8 cellular contexts compared by ENCODE assay signal in the genomic region with DNA sequence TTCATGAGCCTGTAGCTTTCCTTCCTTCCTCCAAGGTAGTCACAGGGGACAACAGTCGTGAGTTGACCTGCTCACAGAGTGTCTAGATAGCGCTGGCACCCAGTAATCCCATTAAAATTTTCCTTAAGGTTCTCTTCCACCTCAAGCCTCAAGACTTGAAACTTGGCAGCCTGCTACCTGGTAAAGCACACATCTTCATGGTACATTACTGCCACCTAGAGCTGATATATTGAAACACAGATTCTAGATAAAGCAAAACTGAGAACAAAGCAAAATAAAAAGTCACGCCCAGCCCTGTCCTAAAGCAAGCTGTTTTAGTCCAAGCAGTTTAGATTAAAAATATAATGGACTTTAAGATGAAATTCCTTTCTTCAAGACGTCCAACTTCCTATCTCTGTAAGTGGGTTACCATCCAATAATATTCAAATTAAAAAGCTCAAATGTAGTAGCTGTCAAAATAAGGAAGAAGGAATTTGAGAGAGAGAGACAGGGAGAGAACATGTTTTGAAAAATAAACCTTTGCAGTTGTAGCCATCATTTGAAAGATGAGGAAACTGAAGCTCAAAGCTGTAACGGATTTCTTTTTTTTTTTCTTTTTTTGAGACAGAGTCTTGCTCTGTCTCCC. TPM values are rescaled to one million over a fixed set of nuclear protein-coding genes. Genes with fewer than 3 reads are reported as not detected.
A peak's percentile ranks its signal among the peaks of the same experiment; 100 is the strongest.
DNase-seq lines count a peak whose midpoint lies in the region; ATAC-seq, FAIRE-seq and TF ChIP-seq lines count a peak whose summit lies in the region.

No MANE protein-coding gene starts in this region.

- RAD21 ChIA-PET in GM12878 (lab: Charles Lee; ENCODE audit: unreplicated experiment), result interaction anchor here (0.6 to 4.8 kb wide), 46 partner anchors 8 to 1554 kb away, joined by 3 to 67 read pairs (median 5); partner anchors contain the start of genes CD83, GFOD1, MCUR1 and SIRT5

- CTCF ChIA-PET in GM12878 (lab: Yijun Ruan, JAX), result interaction anchor here (0.6 to 8.1 kb wide), 75 partner anchors 9 to 1614 kb away, joined by 3 to 194 read pairs (median 4); partner anchors contain the start of genes CD83, NOL7 and RNF182

- H3K27me3 ChIP-seq in GM12878 (replicated peaks in 1 of 2; ENCODE audit: control insufficient read depth in 2 of 2, insufficient read depth in 2 of 2, low read length in 1 of 2) (peaks cover 0 to 6% of the 10 kb centered on the region in 2 experiments; a peak in 2 of 4 replicates), smooth muscle cell (ENCODE audit: low read depth) (no peaks in the 10 kb centered on the region)

- no peaks in the 10 kb centered on the region for H3K79me2 ChIP-seq in GM12878 (ENCODE audit: control insufficient read depth, insufficient read depth, low read length)
- no peaks in the 10 kb centered on the region for H3K79me2 ChIP-seq in smooth muscle cell (ENCODE audit: low read depth)

- H3K9me3 ChIP-seq in GM12878 (replicated peaks; ENCODE audit: control insufficient read depth, insufficient read depth, low read length) (peaks cover 6% of the 10 kb centered on the region; the same call in 2 of the 3 replicates), smooth muscle cell (replicated peaks; ENCODE audit: low read depth) (no peaks in the 10 kb centered on the region)

- H4K20me1 ChIP-seq in GM12878 (ENCODE audit: control insufficient read depth, insufficient read depth), result no peaks in the 10 kb centered on the region
- H4K20me1 ChIP-seq in smooth muscle cell (ENCODE audit: low read depth), result no peaks in the 10 kb centered on the region

- TF ChIP-seq RAD21 in GM12878 (IDR thresholded peaks at IDR 0.05; ENCODE audit: insufficient read depth, low read depth, low read length), result peak; percentile 86

- H3K4me2 ChIP-seq in GM12878 (ENCODE audit: control insufficient read depth, insufficient read depth) (peak overlapping the region; percentile 9; the same call in 1 of the 2 replicates), smooth muscle cell (no peak overlapping the region)

- POLR2A ChIA-PET in GM12878 (lab: Charles Lee), result interaction anchor here (0.7 to 1.9 kb wide), 6 partner anchors 21 to 78 kb away, joined by 3 to 5 read pairs (median 3); no protein-coding TSS in a partner anchor

- no peaks in the 10 kb centered on the region for H3K36me3 ChIP-seq in GM12878 (ENCODE audit: control insufficient read depth in 2 of 2, insufficient read depth in 2 of 2, low read length in 1 of 2)
- H3K36me3 ChIP-seq in smooth muscle cell (ENCODE audit: low read depth), result no peaks in the 10 kb centered on the region

- no peak for TF ChIP-seq EP300 in GM12878 (IDR thresholded peaks at IDR 0.05; ENCODE audit: borderline replicate concordance in 1 of 2, control insufficient read depth in 1 of 2, low read depth in 2 of 2, low read length in 2 of 2)

- no peak overlapping the region for H3K27ac ChIP-seq in GM12878 (ENCODE audit: control insufficient read depth, insufficient read depth)
- peak overlapping the region; percentile 38 for H3K27ac ChIP-seq in smooth muscle cell (ENCODE audit: low read depth)

- peak; percentile 71 for ATAC-seq in HG03565 (IDR thresholded peaks at IDR 0.05; ENCODE audit: unreplicated experiment)
- peak; percentile 87 for ATAC-seq in GM12878
- no peak for ATAC-seq in GM18502 (IDR thresholded peaks at IDR 0.05; ENCODE audit: poor library complexity, unreplicated experiment)

- H2AFZ ChIP-seq in GM12878 (ENCODE audit: control insufficient read depth, low read depth, low read length), result peak overlapping the region; percentile 65
- H2AFZ ChIP-seq in smooth muscle cell (ENCODE audit: low read depth), result no peak overlapping the region

- in situ Hi-C loops in GM12878 (cut with MboI), result loop anchor here (5.0 kb wide), 1 partner anchor 160 kb away; no protein-coding TSS in a partner anchor

- no peak for TF ChIP-seq POLR2A in GM12878 (IDR thresholded peaks at IDR 0.05; ENCODE audit: low read depth, low read length)

- SMC1A ChIA-PET in GM12878 (lab: Charles Lee; ENCODE audit: uncharacterized antibody, unreplicated experiment), result interaction anchor here (0.6 to 7.4 kb wide), 51 partner anchors 11 to 948 kb away, joined by 3 to 87 read pairs (median 4); no protein-coding TSS in a partner anchor

- peak; percentile 81 for FAIRE-seq in GM12878 (lab: Jason Lieb, UNC)

- WGBS in GM12878 (ENCODE audit: insufficient coverage, insufficient replicate concordance, low lambda C conversion rate, missing lambda C conversion rate), result 1% methylated on average over 5 of the region's 5 CpGs
- 21% methylated on average over 5 of the region's 5 CpGs for WGBS in smooth muscle cell (ENCODE audit: low lambda C conversion rate)

- DNase-seq in A172 (ENCODE audit: low spot score), result peak; percentile 76
- peak; percentile 6 for DNase-seq in GF-D8 (lab: John Stamatoyannopoulos, UW)
- peak; percentile 94 for DNase-seq in NCI-H748 treated with DMSO at 0.1 percent for 48 hours (lab: John Stamatoyannopoulos, UW)
- no peak for DNase-seq in GM12878 (ENCODE audit: low read depth, low spot score)
- peak; percentile 52 for DNase-seq in iPS DF 19.7 (ENCODE audit: low read depth, low spot score)
- DNase-seq in smooth muscle cell (lab: John Stamatoyannopoulos, UW; ENCODE audit: unreplicated experiment), result no peak

- no TSS peak for BruUV-seq in GM12878 (replicated peaks; lab: Mats Ljungman, UMichigan)

- peaks cover 7% of the 10 kb centered on the region for H3K4me1 ChIP-seq in GM12878 (ENCODE audit: control insufficient read depth, insufficient read depth, low read length)
- no peaks in the 10 kb centered on the region for H3K4me1 ChIP-seq in smooth muscle cell (ENCODE audit: low read depth)

- intact Hi-C loops in GM12878 (cut with micrococcal nuclease; ENCODE audit: unreplicated experiment), result loop anchor here (1.0 to 2.0 kb wide), 2 partner anchors 158 to 272 kb away; no protein-coding TSS in a partner anchor

- no peaks in the 10 kb centered on the region for H3F3A ChIP-seq in smooth muscle cell (ENCODE audit: low read depth)

- TF ChIP-seq CTCF in GM12878 (IDR thresholded peaks at IDR 0.05 in 2 of 3, conservative IDR thresholded peaks at IDR 0.05 in 1 of 3; ENCODE audit: control insufficient read depth in 2 of 3, extremely low read depth in 1 of 3, insufficient read depth in 1 of 3, low read depth in 3 of 3, low read length in 3 of 3), result peak; percentile 48 to 76 (median 58); a peak in 5 of 6 replicates
- peak; percentile 62 for TF ChIP-seq CTCF in smooth muscle cell (IDR thresholded peaks at IDR 0.05; ENCODE audit: borderline replicate concordance, insufficient read depth, poor library complexity, severe bottlenecking)

- peak overlapping the region; percentile 27; the same call in 1 of the 2 replicates for H3K9ac ChIP-seq in GM12878 (ENCODE audit: control insufficient read depth, insufficient read depth, low read length)
- no peak overlapping the region for H3K9ac ChIP-seq in smooth muscle cell (ENCODE audit: low read depth)

- H3K4me3 ChIP-seq in GM12878 (no peak overlapping the region), smooth muscle cell (no peak overlapping the region)

TF ChIP-seq in GM12878, 131 proteins besides CTCF, POLR2A, EP300 and RAD21 (continues in another document):
- TF ChIP-seq ZNF622 (IDR thresholded peaks at IDR 0.05), result no peak
- TF ChIP-seq SMC3 (IDR thresholded peaks at IDR 0.05; ENCODE audit: borderline replicate concordance, low read length), result peak; percentile 69; the same call in 1 of the 2 replicates
- TF ChIP-seq ZNF207 (IDR thresholded peaks at IDR 0.05; ENCODE audit: borderline replicate concordance), result no peak
- TF ChIP-seq, protein P1, sequence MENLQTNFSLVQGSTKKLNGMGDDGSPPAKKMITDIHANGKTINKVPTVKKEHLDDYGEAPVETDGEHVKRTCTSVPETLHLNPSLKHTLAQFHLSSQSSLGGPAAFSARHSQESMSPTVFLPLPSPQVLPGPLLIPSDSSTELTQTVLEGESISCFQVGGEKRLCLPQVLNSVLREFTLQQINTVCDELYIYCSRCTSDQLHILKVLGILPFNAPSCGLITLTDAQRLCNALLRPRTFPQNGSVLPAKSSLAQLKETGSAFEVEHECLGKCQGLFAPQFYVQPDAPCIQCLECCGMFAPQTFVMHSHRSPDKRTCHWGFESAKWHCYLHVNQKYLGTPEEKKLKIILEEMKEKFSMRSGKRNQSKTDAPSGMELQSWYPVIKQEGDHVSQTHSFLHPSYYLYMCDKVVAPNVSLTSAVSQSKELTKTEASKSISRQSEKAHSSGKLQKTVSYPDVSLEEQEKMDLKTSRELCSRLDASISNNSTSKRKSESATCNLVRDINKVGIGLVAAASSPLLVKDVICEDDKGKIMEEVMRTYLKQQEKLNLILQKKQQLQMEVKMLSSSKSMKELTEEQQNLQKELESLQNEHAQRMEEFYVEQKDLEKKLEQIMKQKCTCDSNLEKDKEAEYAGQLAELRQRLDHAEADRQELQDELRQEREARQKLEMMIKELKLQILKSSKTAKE (IDR thresholded peaks at IDR 0.05; ENCODE audit: low read depth, poor library complexity, severe bottlenecking), result peak; percentile 42
- TF ChIP-seq NBN (IDR thresholded peaks at IDR 0.05), result no peak
- TF ChIP-seq YY1 (IDR thresholded peaks at IDR 0.05; ENCODE audit: low read depth, low read length), result no peak
- TF ChIP-seq LARP7 (IDR thresholded peaks at IDR 0.05), result no peak
- TF ChIP-seq CHD1 (IDR thresholded peaks at IDR 0.05; ENCODE audit: low read depth, low read length), result no peak
- no peak for TF ChIP-seq EGR1 (IDR thresholded peaks at IDR 0.05; ENCODE audit: borderline replicate concordance in 1 of 2, low read depth in 2 of 2, low read length in 2 of 2)

RNA-seq across cellular contexts. Expression of gene CD83, which starts 50.7 kb away (rescaled TPM):
- total RNA-seq in A172 (2014; rRNA removed; shearing (Covaris generic)), result 4.4 and 5.3 TPM in 2 replicates
- 204 and 206 TPM in 2 replicates for total RNA-seq in GM12878 (2013; cell fraction: nucleolus; rRNA removed)
- 161 and 190 TPM in 2 replicates for total RNA-seq in GM12878 (2014; rRNA removed)
- 126 and 127 TPM in 2 replicates for total RNA-seq in GM12878 (2014; rRNA removed; fragmentation: Illumina TruSeq; extraction: Trizol)
- 128 and 132 TPM in 2 replicates for total RNA-seq in GM12878 (2021)
- polyA plus RNA-seq in GM12878 (2011; ENCODE audit: low read depth), result 62.9 TPM
- 121 and 129 TPM in 2 replicates for polyA plus RNA-seq in GM12878 (2011; rRNA removed)
- polyA plus RNA-seq in GM12878 (2011; cell fraction: cytosol; rRNA removed), result 61.3 and 73.0 TPM in 2 replicates
- 61.7 and 74.8 TPM in 2 replicates for polyA plus RNA-seq in GM12878 (2011; cell fraction: nucleus; rRNA removed)
- 55.9 and 78.6 TPM in 2 replicates for polyA plus RNA-seq in GM12878 (2012)
- polyA plus RNA-seq in GM12878 (2014; fragmentation: Illumina TruSeq; extraction: Trizol), result 170 and 198 TPM in 2 replicates
- polyA plus RNA-seq in GM12878 (2014; fragmentation: Nextera tagmentation; extraction: Ambion mirVana), result 100 to 1,000 TPM; 120 to 174 TPM
- polyA plus RNA-seq in GM12878 (2014; rRNA removed), result 158 and 173 TPM in 2 replicates
- 10 to 100 TPM; 76.1 to 78.6 TPM for polyA plus RNA-seq in GM12878 (2016; fragmentation: Nextera tagmentation; extraction: Ambion mirVana)
- 48.8 and 53.4 TPM in 2 replicates for polyA minus RNA-seq in GM12878 (2011; rRNA and poly(A)+ RNA removed)
- polyA minus RNA-seq in GM12878 (2011; cell fraction: cytosol; rRNA and poly(A)+ RNA removed), result 16.2 and 18.5 TPM in 2 replicates
- 14.9 and 19.7 TPM in 2 replicates for polyA minus RNA-seq in GM12878 (2011; cell fraction: nucleus; rRNA and poly(A)+ RNA removed)
- 3.1 and 4.0 TPM in 2 replicates for total RNA-seq in smooth muscle cell
- 1.9 and 2.3 TPM in 2 replicates for polyA plus RNA-seq in smooth muscle cell

Comparison
In these comparisons a context has a peak if more than half of its experiments do, and no peak if none do; other contexts are left out.
1. DNase-seq: peak in A172 (single experiment), GF-D8 (single experiment), NCI-H748 treated with DMSO at 0.1 percent for 48 hours (single experiment) and iPS DF 19.7 (single experiment); none in GM12878 (single experiment) and smooth muscle cell (single experiment).
2. RNA of gene CD83, which starts 50.7 kb away (total RNA-seq): 126 to 206 TPM in GM12878; 4.4 to 5.3 TPM in A172 and 3.1 to 4.0 TPM in smooth muscle cell; every median in the first group is over 10 times any median in the second.